ENCODE assay signal across 8 cellular contexts in the genomic region with DNA sequence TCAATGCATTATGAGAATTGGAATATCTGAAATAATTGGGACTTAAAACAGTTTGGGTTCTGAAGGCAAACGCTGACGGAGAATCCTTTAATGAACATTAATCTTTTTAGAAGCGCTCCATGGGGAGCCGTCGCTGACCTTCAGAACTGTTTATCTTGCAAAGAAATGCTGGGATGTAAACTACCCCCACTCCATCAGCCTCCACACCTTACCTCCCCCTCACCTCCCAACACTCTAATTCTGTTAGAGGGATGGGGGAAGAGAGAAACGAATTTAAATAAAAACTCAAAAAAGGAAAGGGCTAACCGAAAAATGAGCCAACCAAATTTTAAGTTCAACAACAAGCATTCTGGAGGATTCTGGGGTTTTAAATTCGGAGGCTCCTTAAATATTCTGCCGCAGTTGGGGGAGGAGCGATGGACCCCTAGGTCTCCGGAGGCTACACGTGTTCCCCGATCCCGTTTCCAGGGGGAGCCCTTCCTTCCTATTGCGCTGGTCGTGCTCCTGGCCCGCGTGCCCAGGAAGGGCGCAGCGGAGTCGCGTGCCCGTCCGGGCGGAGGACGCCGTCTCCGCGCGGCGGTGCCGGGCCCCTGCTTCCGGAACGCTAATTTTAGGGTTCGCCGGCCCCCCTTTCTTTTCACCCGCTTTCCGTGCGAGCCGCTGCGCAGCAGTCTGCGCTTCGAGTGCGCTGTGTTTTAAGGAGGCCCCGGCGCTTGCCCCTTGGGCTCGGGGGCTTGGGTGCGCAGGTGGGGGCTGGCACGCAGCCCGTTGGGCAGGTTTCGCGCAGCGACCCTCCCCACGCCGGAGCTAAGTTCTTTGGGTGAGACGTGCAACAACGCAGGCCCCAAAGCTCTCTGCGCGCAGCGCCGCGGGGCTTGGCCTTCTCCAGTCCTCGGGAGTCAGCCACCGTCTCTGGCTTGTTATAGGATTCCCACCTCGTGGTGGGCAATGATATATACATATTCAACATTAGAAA. TPM values are rescaled to one million over a fixed set of nuclear protein-coding genes. Genes with fewer than 3 reads are reported as not detected.
DNase-seq lines count a peak whose midpoint lies in the region; ATAC-seq, FAIRE-seq and TF ChIP-seq lines count a peak whose summit lies in the region.

No MANE protein-coding gene starts in this region.

- BruUV-seq in GM12878 (replicated peaks; lab: Mats Ljungman, UMichigan), result no TSS peak

- H3K27ac ChIP-seq in GM12878 (ENCODE audit: control insufficient read depth, insufficient read depth), result no peak overlapping the region
- peak overlapping the region; percentile 31 for H3K27ac ChIP-seq in hepatocyte
- H3K27ac ChIP-seq in psoas muscle, result no peak overlapping the region

- TF ChIP-seq EP300 in GM12878 (IDR thresholded peaks at IDR 0.05; ENCODE audit: borderline replicate concordance in 1 of 2, control insufficient read depth in 1 of 2, low read depth in 2 of 2, low read length in 2 of 2), result no peak

- no peaks in the 10 kb centered on the region for H4K20me1 ChIP-seq in GM12878 (ENCODE audit: control insufficient read depth, insufficient read depth)
- H4K20me1 ChIP-seq in hepatocyte (ENCODE audit: insufficient read depth, poor library complexity, severe bottlenecking), result no peaks in the 10 kb centered on the region

- no peak for TF ChIP-seq RAD21 in GM12878 (IDR thresholded peaks at IDR 0.05; ENCODE audit: insufficient read depth, low read depth, low read length)

- RAD21 ChIA-PET in GM12878 (lab: Charles Lee; ENCODE audit: unreplicated experiment), result no interaction called here

- in situ Hi-C loops in GM12878 (cut with MboI), result no loop called here

- CTCF ChIA-PET in GM12878 (lab: Yijun Ruan, JAX), result interaction anchor here (0.7 kb wide), 1 partner anchor 57 kb away, joined by 3 read pairs; no protein-coding TSS in a partner anchor

- H3K9ac ChIP-seq in GM12878 (ENCODE audit: control insufficient read depth, insufficient read depth, low read length), result peak overlapping the region; percentile 28; the same call in 1 of the 2 replicates

- POLR2A ChIA-PET in GM12878 (lab: Charles Lee), result interaction anchor here (0.6 kb wide), 1 partner anchor 90 kb away, joined by 5 read pairs; no protein-coding TSS in a partner anchor

- peak; percentile 29 for ATAC-seq in HG03196 (IDR thresholded peaks at IDR 0.05; ENCODE audit: unreplicated experiment)
- no peak for ATAC-seq in GM12878
- peak in 3 of 4 donors; percentile 73 to 86 (median 81) for ATAC-seq in psoas muscle
- ATAC-seq in GM21360 (IDR thresholded peaks at IDR 0.05; ENCODE audit: unreplicated experiment), result no peak

- H3K36me3 ChIP-seq in GM12878 (ENCODE audit: control insufficient read depth in 2 of 2, insufficient read depth in 2 of 2, low read length in 1 of 2), result no peaks in the 10 kb centered on the region
- no peaks in the 10 kb centered on the region for H3K36me3 ChIP-seq in hepatocyte (replicated peaks; ENCODE audit: insufficient read depth, low read depth)
- H3K36me3 ChIP-seq in psoas muscle (ENCODE audit: insufficient read depth in 1 of 2, low read depth in 1 of 2), result no peaks in the 10 kb centered on the region

- FAIRE-seq in GM12891 (lab: Jason Lieb, UNC) (peak; percentile 67), GM12878 (lab: Jason Lieb, UNC) (no peak)

- 42% methylated on average over 65 of the region's 65 CpGs for WGBS in GM12878 (ENCODE audit: insufficient coverage, insufficient replicate concordance, low lambda C conversion rate, missing lambda C conversion rate)
- 2% methylated on average over 56 of the region's 65 CpGs for WGBS in hepatocyte (ENCODE audit: low lambda C conversion rate, missing lambda C conversion rate)
- WGBS in psoas muscle, 3 donors, result 4 to 5% (median 4%) methylated on average over 64 to 65 of the region's 65 CpGs

- SMC1A ChIA-PET in GM12878 (lab: Charles Lee; ENCODE audit: uncharacterized antibody, unreplicated experiment), result interaction anchor here (0.7 kb wide), 1 partner anchor 442 kb away, joined by 5 read pairs; no protein-coding TSS in a partner anchor

- H3K79me2 ChIP-seq in GM12878 (ENCODE audit: control insufficient read depth, insufficient read depth, low read length) (no peaks in the 10 kb centered on the region), hepatocyte (peaks cover 3% of the 10 kb centered on the region)

- H3K4me2 ChIP-seq in GM12878 (ENCODE audit: control insufficient read depth, insufficient read depth) (peak overlapping the region; percentile 49), hepatocyte (peak overlapping the region; percentile 98)

- no peaks in the 10 kb centered on the region for H3K9me3 ChIP-seq in GM12878 (replicated peaks; ENCODE audit: control insufficient read depth, insufficient read depth, low read length)
- no peaks in the 10 kb centered on the region for H3K9me3 ChIP-seq in hepatocyte (ENCODE audit: low read depth)
- no peaks in the 10 kb centered on the region for H3K9me3 ChIP-seq in psoas muscle

- H3K9me2 ChIP-seq in hepatocyte (replicated peaks; ENCODE audit: insufficient read depth), result no peaks in the 10 kb centered on the region

- H3K4me1 ChIP-seq in GM12878 (ENCODE audit: control insufficient read depth, insufficient read depth, low read length) (no peaks in the 10 kb centered on the region; the same call in 1 of the 2 replicates), hepatocyte (ENCODE audit: insufficient read depth) (peaks cover 8% of the 10 kb centered on the region), psoas muscle (peaks cover 8% of the 10 kb centered on the region)

- H3K4me3 ChIP-seq in GM12878 (peak overlapping the region; percentile 60), hepatocyte (peak overlapping the region; percentile 53), psoas muscle (peak overlapping the region; percentile 59)

- TF ChIP-seq CTCF in GM12878 (IDR thresholded peaks at IDR 0.05 in 2 of 3, conservative IDR thresholded peaks at IDR 0.05 in 1 of 3; ENCODE audit: control insufficient read depth in 2 of 3, extremely low read depth in 1 of 3, insufficient read depth in 1 of 3, low read depth in 3 of 3, low read length in 3 of 3), result no peak
- peak; percentile 45 for TF ChIP-seq CTCF in hepatocyte (IDR thresholded peaks at IDR 0.05; ENCODE audit: poor library complexity)
- TF ChIP-seq CTCF in psoas muscle (IDR thresholded peaks at IDR 0.05), result no peak

- DNase-seq in GM12891 (ENCODE audit: insufficient read length, low spot score), result peak; percentile 32
- peak; percentile 73 for DNase-seq in SK-N-DZ (ENCODE audit: low spot score)
- DNase-seq in GM12878 (ENCODE audit: low read depth, low spot score), result no peak
- peak; percentile 74 for DNase-seq in hepatocyte (ENCODE audit: low spot score)
- no peak for DNase-seq in psoas muscle
- DNase-seq in NK-92 treated with Interleukin-12 subunit alpha and Interleukin-12 subunit beta, amount 100 ng/mL, for 24 hours (lab: John Stamatoyannopoulos, UW), result no peak

- intact Hi-C loops in GM12878 (cut with micrococcal nuclease; ENCODE audit: unreplicated experiment), result no loop called here
- intact Hi-C loops in psoas muscle (cut with DNase I), result no loop called here

- H3K27me3 ChIP-seq in GM12878 (replicated peaks in 1 of 2; ENCODE audit: control insufficient read depth in 2 of 2, insufficient read depth in 2 of 2, low read length in 1 of 2), result peaks cover 0 to 2% of the 10 kb centered on the region in 2 experiments; a peak in 2 of 4 replicates
- H3K27me3 ChIP-seq in hepatocyte, result no peaks in the 10 kb centered on the region
- H3K27me3 ChIP-seq in psoas muscle (ENCODE audit: insufficient read depth in 3 of 3, low read length in 2 of 3), result peaks cover 0 to 27% (median 4%) of the 10 kb centered on the region in 3 donors

- TF ChIP-seq POLR2A in GM12891 (IDR thresholded peaks at IDR 0.05; ENCODE audit: low read depth, low read length) (no peak), GM12878 (IDR thresholded peaks at IDR 0.05; ENCODE audit: low read depth, low read length) (peak; percentile 63)

- H2AFZ ChIP-seq in GM12878 (ENCODE audit: control insufficient read depth, low read depth, low read length), result peak overlapping the region; percentile 69
- H2AFZ ChIP-seq in hepatocyte, result peak overlapping the region; percentile 92

TF ChIP-seq in GM12891, 5 proteins besides CTCF, POLR2A, EP300 and RAD21 (continues in another document):
- no peak for TF ChIP-seq PAX5 (IDR thresholded peaks at IDR 0.05; ENCODE audit: insufficient read depth, low read length, severe bottlenecking)
- no peak for TF ChIP-seq POU2F2 (IDR thresholded peaks at IDR 0.05; ENCODE audit: low read depth, low read length)
- no peak for TF ChIP-seq SPI1 (IDR thresholded peaks at IDR 0.05; ENCODE audit: low read depth, low read length)
- TF ChIP-seq POLR2AphosphoS5 (IDR thresholded peaks at IDR 0.05; ENCODE audit: low read depth, low read length), result no peak

TF ChIP-seq in GM12878, 131 proteins besides CTCF, POLR2A, EP300 and RAD21 (continues in another document):
- TF ChIP-seq SRF (IDR thresholded peaks at IDR 0.05; ENCODE audit: low read depth in 2 of 2, low read length in 2 of 2) (0 out of 4 replicates have a peak, but pooled peaks of 1 of the 2 experiments have one; percentile 11), NFIC (IDR thresholded peaks at IDR 0.05; ENCODE audit: low read depth, low read length) (no peak), POLR2AphosphoS5 (IDR thresholded peaks at IDR 0.05; ENCODE audit: low read length) (no peak), BHLHE40 (IDR thresholded peaks at IDR 0.05; ENCODE audit: borderline replicate concordance in 1 of 2, low read depth in 2 of 2, low read length in 1 of 2) (peak; percentile 7 to 27; a peak in 1 of 4 replicates)

RNA-seq across cellular contexts. Expression of a gene that starts 43.8 kb away (rescaled TPM):
- 0.14 TPM for polyA plus RNA-seq in GM12891 (2012; ENCODE audit: low read depth, missing spikeins)
- 10.4 and 15.6 TPM in 2 replicates for polyA plus RNA-seq in SK-N-DZ (2014; cell fraction: cytosol; rRNA removed)
- 7.0 and 13.9 TPM in 2 replicates for polyA plus RNA-seq in SK-N-DZ (2014; cell fraction: nucleus; rRNA removed)
- total RNA-seq in GM12878 (2013; cell fraction: nucleolus; rRNA removed), result not detected in 2 replicates
- 2.3 and 2.6 TPM in 2 replicates for total RNA-seq in GM12878 (2014; rRNA removed)
- 2.9 and 3.0 TPM in 2 replicates for total RNA-seq in GM12878 (2014; rRNA removed; fragmentation: Illumina TruSeq; extraction: Trizol)
- 3.5 and 4.3 TPM in 2 replicates for total RNA-seq in GM12878 (2021)
- polyA plus RNA-seq in GM12878 (2011; ENCODE audit: low read depth), result 0.77 TPM
- 0.08 and 0.20 TPM in 2 replicates for polyA plus RNA-seq in GM12878 (2011; rRNA removed)
- 0.08 and 0.12 TPM in 2 replicates for polyA plus RNA-seq in GM12878 (2011; cell fraction: cytosol; rRNA removed)
- polyA plus RNA-seq in GM12878 (2011; cell fraction: nucleus; rRNA removed), result 0.06 and 0.28 TPM in 2 replicates
- polyA plus RNA-seq in GM12878 (2012), result 0.31 and 0.60 TPM in 2 replicates
- polyA plus RNA-seq in GM12878 (2014; fragmentation: Illumina TruSeq; extraction: Trizol), result 3.2 and 4.3 TPM in 2 replicates
- polyA plus RNA-seq in GM12878 (2014; fragmentation: Nextera tagmentation; extraction: Ambion mirVana), result under 1 TPM; 0.39 to 0.55 TPM
- polyA plus RNA-seq in GM12878 (2014; rRNA removed), result 2.3 and 2.7 TPM in 2 replicates
- polyA plus RNA-seq in GM12878 (2016; fragmentation: Nextera tagmentation; extraction: Ambion mirVana), result 1 to 10 TPM; 2.9 to 3.3 TPM
- polyA minus RNA-seq in GM12878 (2011; rRNA and poly(A)+ RNA removed), result 0.05 and 0.37 TPM in 2 replicates
- polyA minus RNA-seq in GM12878 (2011; cell fraction: cytosol; rRNA and poly(A)+ RNA removed), result not detected in 2 replicates
- polyA minus RNA-seq in GM12878 (2011; cell fraction: nucleus; rRNA and poly(A)+ RNA removed), result not detected in 2 replicates
- 5.7 and 11.2 TPM in 2 replicates for total RNA-seq in hepatocyte
- polyA plus RNA-seq in hepatocyte, result 6.0 and 9.3 TPM in 2 replicates
- 1 to 10 TPM in 2 of 4 donors, under 1 TPM in 2; 0.46 to 2.2 (median 1.1) TPM for total RNA-seq in psoas muscle
- polyA plus RNA-seq in psoas muscle, result under 1 TPM; 0.09 to 0.23 (median 0.20) TPM

Comparison
In these comparisons a context has a peak if more than half of its experiments do, and no peak if none do; other contexts are left out.
1. DNase-seq: peak in GM12891 (single experiment), SK-N-DZ (single experiment) and hepatocyte (single experiment); none in GM12878 (single experiment), psoas muscle (0 of 2) and NK-92 treated with Interleukin-12 subunit alpha and Interleukin-12 subunit beta, amount 100 ng/mL, for 24 hours (single experiment).
2. ATAC-seq: peak in HG03196 (single experiment) and psoas muscle (3 of 4); none in GM12878 (single experiment) and GM21360 (single experiment).
3. Peak in every context shown above with its lines, with median percentiles within 50 percentile points of each other: H3K4me3 ChIP-seq.